ENCODE assay signal across 9 cellular contexts in the genomic region with DNA sequence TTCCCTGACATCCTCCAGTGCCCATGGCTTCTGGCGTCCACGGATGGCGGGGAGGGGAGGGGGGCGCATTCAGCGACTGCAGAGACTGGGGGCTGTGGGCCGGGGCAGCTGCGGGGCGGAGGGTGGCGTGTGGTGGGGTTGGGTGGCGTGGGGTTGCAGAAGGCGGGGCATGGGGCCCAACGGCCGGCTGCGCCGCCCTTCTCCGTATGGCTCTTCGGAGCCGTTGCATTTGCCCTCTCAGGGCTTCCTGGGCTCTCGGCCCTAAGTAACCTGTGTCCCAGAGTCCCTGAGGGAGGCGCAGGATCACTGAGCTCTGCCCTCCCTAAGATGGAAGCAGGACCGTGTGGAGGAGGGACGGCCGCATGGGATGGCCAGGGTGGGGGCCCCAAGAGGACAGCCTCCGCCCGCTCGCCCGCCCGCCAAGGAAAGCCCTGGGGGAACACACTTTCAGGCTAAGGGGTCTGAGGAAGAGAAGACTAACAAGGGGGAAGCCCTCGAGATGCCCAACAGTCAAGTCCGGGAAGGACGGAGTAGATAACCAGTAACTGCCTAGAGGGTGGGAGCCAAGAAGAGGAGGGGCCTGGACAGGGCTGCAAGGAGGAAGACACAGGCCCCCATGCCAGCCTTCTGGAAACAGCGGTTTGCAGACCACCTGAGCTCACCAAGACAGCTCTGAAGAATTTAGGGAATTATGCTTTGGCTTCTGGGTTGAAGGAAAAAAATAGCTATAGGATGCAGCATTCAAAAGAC. TPM values are rescaled to one million over a fixed set of nuclear protein-coding genes. Genes with fewer than 3 reads are reported as not detected.
DNase-seq lines count a peak whose midpoint lies in the region; ATAC-seq, FAIRE-seq and TF ChIP-seq lines count a peak whose summit lies in the region.
"Had no signal": no experiment of that assay in that cellular context is flagged by ENCODE, and none has a peak within 500 bp of the region (broad histone marks: within the 10 kb centered on the region; RNA-seq: fewer than 3 reads in every experiment).

No MANE protein-coding gene starts in this region.

- TF ChIP-seq CTCF in PC-3 (conservative IDR thresholded peaks at IDR 0.05; ENCODE audit: low read depth, low read length): no peak
- TF ChIP-seq CTCF in endothelial cell of umbilical vein (IDR thresholded peaks at IDR 0.05; ENCODE audit: extremely low read depth in 1 of 2, insufficient read depth in 1 of 2, low read depth in 1 of 2, low read length in 2 of 2): no peak

- H3K9me3 Mint-ChIP-seq in naive B cell: peaks cover 0 to 2% (median 0%) of the 10 kb centered on the region in 7 donors

- FAIRE-seq in endothelial cell of umbilical vein (lab: Jason Lieb, UNC): peak; percentile 35
- FAIRE-seq: A204.1 had no signal

- H2AFZ ChIP-seq in PC-3 (ENCODE audit: low read length) (peak overlapping the region; percentile 94), endothelial cell of umbilical vein (ENCODE audit: low read depth, low read length) (peak overlapping the region; percentile 79)

- dilution Hi-C loops in endothelial cell of umbilical vein (cut with MboI; ENCODE audit: extremely low pct_ligation_motif_present, low sequenced_read_pairs): no loop called here

- H3K36me3 Mint-ChIP-seq in naive B cell: no peaks in the 10 kb centered on the region

- intact Hi-C loops in PC-3 (cut with micrococcal nuclease): no loop called here
- intact Hi-C loops in endothelial cell of umbilical vein (cut with micrococcal nuclease): loop anchor here (2.0 kb wide), 1 partner anchor 73 kb away; no protein-coding TSS in a partner anchor

- peaks cover 4% of the 10 kb centered on the region for H3F3A ChIP-seq in PC-3 (ENCODE audit: low read length, unreplicated experiment)

- H3K27ac ChIP-seq in PC-3 (ENCODE audit: low read length): peak overlapping the region; percentile 47
- no peak overlapping the region for H3K27ac ChIP-seq in endothelial cell of umbilical vein (ENCODE audit: insufficient read depth, low read depth, low read length)

- H3K4me3 Mint-ChIP-seq in naive B cell: peak overlapping the region; percentile 74 to 93 (median 83)

- H3K27ac Mint-ChIP-seq in naive B cell: peak overlapping the region in 1 of 6 donors; percentile 56

- peaks cover 7% of the 10 kb centered on the region; the same call in 1 of the 2 replicates for H3K36me3 ChIP-seq in PC-3 (ENCODE audit: low read depth, low read length)
- peaks cover 0 to 6% of the 10 kb centered on the region in 2 experiments for H3K36me3 ChIP-seq in endothelial cell of umbilical vein (ENCODE audit: control insufficient read depth in 2 of 2, extremely low read depth in 1 of 2, insufficient read depth in 2 of 2, low read length in 2 of 2)

- TF ChIP-seq POLR2A in endothelial cell of umbilical vein (IDR thresholded peaks at IDR 0.05; ENCODE audit: low read depth, low read length): no peak
- no peak for TF ChIP-seq POLR2A in GM18505 (IDR thresholded peaks at IDR 0.05; ENCODE audit: borderline replicate concordance, extremely low read depth, insufficient read depth, insufficient read length)

- H3K4me1 Mint-ChIP-seq in naive B cell: peaks cover 6 to 30% (median 22%) of the 10 kb centered on the region in 3 donors

- H4K20me1 ChIP-seq in PC-3 (ENCODE audit: low read length): no peaks in the 10 kb centered on the region
- H4K20me1 ChIP-seq in endothelial cell of umbilical vein (replicated peaks; ENCODE audit: control insufficient read depth, extremely low read depth, insufficient read depth, low read length): no peaks in the 10 kb centered on the region

- H3K9ac ChIP-seq in PC-3 (ENCODE audit: low read length) (peak overlapping the region; percentile 78), endothelial cell of umbilical vein (replicated peaks; ENCODE audit: extremely low read depth, insufficient read depth, low read length) (peak overlapping the region; percentile 1)

- H3K4me1 ChIP-seq in PC-3 (ENCODE audit: insufficient read depth, low read length) (peaks cover 13% of the 10 kb centered on the region), endothelial cell of umbilical vein (ENCODE audit: control insufficient read depth, extremely low read depth, insufficient read depth, low read length) (peaks cover 10% of the 10 kb centered on the region)

- DNase-seq in DMS 273 (lab: John Stamatoyannopoulos, UW; ENCODE audit: unreplicated experiment) (peak; percentile 65), DMS 273 treated with DMSO at 0.1 percent for 48 hours (lab: John Stamatoyannopoulos, UW) (no peak), PC-3 (peak; percentile 51), endothelial cell of umbilical vein (ENCODE audit: low read depth, low spot score) (no peak), naive B cell (no peak), A172 (ENCODE audit: low spot score) (no peak), NCI-H187 treated with DMSO at 0.1 percent for 48 hours (lab: John Stamatoyannopoulos, UW) (no peak)

- H3K4me2 ChIP-seq in PC-3 (ENCODE audit: low read length) (peak overlapping the region; percentile 94), endothelial cell of umbilical vein (ENCODE audit: insufficient read depth, low read length) (peak overlapping the region; percentile 61)

- POLR2A ChIA-PET in PC-3 (lab: Charles Lee; ENCODE audit: unreplicated experiment) (interaction anchor here (0.5 to 0.6 kb wide), 2 partner anchors 125 to 497 kb away, joined by 3 to 4 read pairs; no protein-coding TSS in a partner anchor), endothelial cell of umbilical vein (lab: Charles Lee) (interaction anchor here (1.1 kb wide), 1 partner anchor 72 kb away, joined by 4 read pairs; no protein-coding TSS in a partner anchor)

- H3K27me3 Mint-ChIP-seq in naive B cell: peaks cover 8 to 24% (median 21%) of the 10 kb centered on the region in 3 donors

- H3K9me1 ChIP-seq in endothelial cell of umbilical vein (replicated peaks; ENCODE audit: control insufficient read depth, extremely low read depth, insufficient read depth, low read length): no peaks in the 10 kb centered on the region

- H3K9me2 ChIP-seq in PC-3 (replicated peaks; ENCODE audit: low read length): no peaks in the 10 kb centered on the region

- ATAC-seq in PC-3 (peak; percentile 71), naive B cell (ENCODE audit: low read depth in 2 of 2) (peak; percentile 41 to 46), GM18505 (IDR thresholded peaks at IDR 0.05; ENCODE audit: unreplicated experiment) (no peak)

- H3K9me3 ChIP-seq in PC-3 (ENCODE audit: low read length) (no peaks in the 10 kb centered on the region), endothelial cell of umbilical vein (replicated peaks; ENCODE audit: control insufficient read depth, insufficient read depth, low read length) (no peaks in the 10 kb centered on the region)

- CTCF ChIA-PET in PC-3 (lab: Charles Lee) (no interaction called here), endothelial cell of umbilical vein (lab: Charles Lee) (interaction anchor here (0.6 to 4.5 kb wide), 5 partner anchors 15 to 112 kb away, joined by 3 to 27 read pairs (median 6); partner anchors contain the start of genes CRKL and LZTR1)

- BruUV-seq in PC-3 (replicated peaks; lab: Mats Ljungman, UMichigan): no TSS peak
- no TSS peak for BruUV-seq in endothelial cell of umbilical vein (replicated peaks; lab: Mats Ljungman, UMichigan)

- peaks cover 24% of the 10 kb centered on the region for H3K79me2 ChIP-seq in PC-3 (ENCODE audit: low read length)
- peaks cover 1% of the 10 kb centered on the region for H3K79me2 ChIP-seq in endothelial cell of umbilical vein (ENCODE audit: control insufficient read depth, insufficient read depth, low read length)

- peak overlapping the region; percentile 83 for H3K4me3 ChIP-seq in PC-3 (ENCODE audit: low read length)
- peak overlapping the region; percentile 7 to 45 (median 24) for H3K4me3 ChIP-seq in endothelial cell of umbilical vein (replicated peaks in 1 of 3; ENCODE audit: insufficient read depth in 1 of 3, low read depth in 1 of 3, low read length in 3 of 3)

- H3K27me3 ChIP-seq in PC-3 (ENCODE audit: low read length) (no peaks in the 10 kb centered on the region), endothelial cell of umbilical vein (ENCODE audit: control insufficient read depth in 2 of 2, insufficient read depth in 2 of 2, low read length in 2 of 2) (peaks cover 0 to 5% of the 10 kb centered on the region in 2 experiments)

RNA-seq across cellular contexts. Expression of gene AIFM3, which starts 9.2 kb away (rescaled TPM):
- total RNA-seq in PC-3 (2014; rRNA removed) (0.98 and 1.5 TPM in 2 replicates), endothelial cell of umbilical vein (not detected in 2 replicates)
- polyA plus RNA-seq in endothelial cell of umbilical vein (0.11 and 0.15 TPM in 2 replicates), naive B cell (ENCODE audit: low read depth in 6 of 6) (under 1 TPM in 2 of 6 donors, not detected in 4; 0.26 to 0.82 TPM)
- polyA plus RNA-seq in endothelial cell of umbilical vein (2011; cell fraction: cytosol; rRNA removed): 0.08 TPM in 2 replicates
- 0.49 and 0.70 TPM in 2 replicates for polyA plus RNA-seq in endothelial cell of umbilical vein (2011; cell fraction: nucleus; rRNA removed)
- 0.32 and 0.42 TPM in 2 replicates for polyA plus RNA-seq in endothelial cell of umbilical vein (2012)
- polyA minus RNA-seq in endothelial cell of umbilical vein: not detected in 2 replicates
- not detected for polyA minus RNA-seq in endothelial cell of umbilical vein (2011; cell fraction: cytosol; rRNA and poly(A)+ RNA removed)
- not detected in 2 replicates for polyA minus RNA-seq in endothelial cell of umbilical vein (2011; cell fraction: nucleus; rRNA and poly(A)+ RNA removed)
- total RNA-seq in A172 (2014; rRNA removed; shearing (Covaris generic)): 1.4 TPM in 1 of 2 replicates, not detected in the other

RNA-seq across cellular contexts. Expression of gene LZTR1, which starts 24.2 kb away (rescaled TPM):
- total RNA-seq in PC-3 (2014; rRNA removed): 41.0 and 49.3 TPM in 2 replicates
- total RNA-seq in endothelial cell of umbilical vein: 60.1 and 86.8 TPM in 2 replicates
- 56.6 and 60.7 TPM in 2 replicates for polyA plus RNA-seq in endothelial cell of umbilical vein
- 32.0 and 33.6 TPM in 2 replicates for polyA plus RNA-seq in endothelial cell of umbilical vein (2011; cell fraction: cytosol; rRNA removed)
- polyA plus RNA-seq in endothelial cell of umbilical vein (2011; cell fraction: nucleus; rRNA removed): 361 and 407 TPM in 2 replicates
- 42.2 and 53.4 TPM in 2 replicates for polyA plus RNA-seq in endothelial cell of umbilical vein (2012)
- polyA minus RNA-seq in endothelial cell of umbilical vein: 84.9 and 108 TPM in 2 replicates
- polyA minus RNA-seq in endothelial cell of umbilical vein (2011; cell fraction: cytosol; rRNA and poly(A)+ RNA removed): 10.4 TPM
- polyA minus RNA-seq in endothelial cell of umbilical vein (2011; cell fraction: nucleus; rRNA and poly(A)+ RNA removed): 64.3 and 102 TPM in 2 replicates
- 10 to 100 TPM in 2 of 6 donors, 1 to 10 TPM in 4; 3.6 to 15.0 (median 9.3) TPM for polyA plus RNA-seq in naive B cell (ENCODE audit: low read depth in 6 of 6)
- total RNA-seq in A172 (2014; rRNA removed; shearing (Covaris generic)): 18.9 and 21.9 TPM in 2 replicates

RNA-seq across cellular contexts. Expression of gene CRKL, which starts 40.7 kb away (rescaled TPM):
- total RNA-seq in PC-3 (2014; rRNA removed) (35.4 and 36.2 TPM in 2 replicates), endothelial cell of umbilical vein (47.1 and 50.6 TPM in 2 replicates)
- polyA plus RNA-seq in endothelial cell of umbilical vein (15.4 and 18.0 TPM in 2 replicates), naive B cell (ENCODE audit: low read depth in 6 of 6) (10 to 100 TPM; 42.6 to 60.7 (median 50.0) TPM)
- 17.3 and 19.3 TPM in 2 replicates for polyA plus RNA-seq in endothelial cell of umbilical vein (2011; cell fraction: cytosol; rRNA removed)
- polyA plus RNA-seq in endothelial cell of umbilical vein (2011; cell fraction: nucleus; rRNA removed): 11.4 and 13.5 TPM in 2 replicates
- polyA plus RNA-seq in endothelial cell of umbilical vein (2012): 20.8 and 27.2 TPM in 2 replicates
- 37.3 and 43.3 TPM in 2 replicates for polyA minus RNA-seq in endothelial cell of umbilical vein
- 12.2 TPM for polyA minus RNA-seq in endothelial cell of umbilical vein (2011; cell fraction: cytosol; rRNA and poly(A)+ RNA removed)
- polyA minus RNA-seq in endothelial cell of umbilical vein (2011; cell fraction: nucleus; rRNA and poly(A)+ RNA removed): 13.4 and 14.8 TPM in 2 replicates
- total RNA-seq in A172 (2014; rRNA removed; shearing (Covaris generic)): 29.1 and 33.8 TPM in 2 replicates

RNA-seq across cellular contexts. Expression of gene THAP7, which starts 44.1 kb away (rescaled TPM):
- total RNA-seq in PC-3 (2014; rRNA removed) (43.0 and 44.3 TPM in 2 replicates), endothelial cell of umbilical vein (13.5 and 14.9 TPM in 2 replicates)
- polyA plus RNA-seq in endothelial cell of umbilical vein (24.4 and 33.0 TPM in 2 replicates), naive B cell (ENCODE audit: low read depth in 6 of 6) (10 to 100 TPM; 36.6 to 43.6 (median 40.9) TPM)
- polyA plus RNA-seq in endothelial cell of umbilical vein (2011; cell fraction: cytosol; rRNA removed): 12.7 and 18.7 TPM in 2 replicates
- 25.1 and 27.2 TPM in 2 replicates for polyA plus RNA-seq in endothelial cell of umbilical vein (2011; cell fraction: nucleus; rRNA removed)
- 8.0 and 11.0 TPM in 2 replicates for polyA plus RNA-seq in endothelial cell of umbilical vein (2012)
- 12.4 and 13.0 TPM in 2 replicates for polyA minus RNA-seq in endothelial cell of umbilical vein
- 18.0 TPM for polyA minus RNA-seq in endothelial cell of umbilical vein (2011; cell fraction: cytosol; rRNA and poly(A)+ RNA removed)
- polyA minus RNA-seq in endothelial cell of umbilical vein (2011; cell fraction: nucleus; rRNA and poly(A)+ RNA removed): 14.9 and 21.5 TPM in 2 replicates
- 46.9 and 49.0 TPM in 2 replicates for total RNA-seq in A172 (2014; rRNA removed; shearing (Covaris generic))

RNA-seq across cellular contexts. Expression of gene P2RX6, which starts 57.1 kb away (rescaled TPM):
- total RNA-seq in PC-3 (2014; rRNA removed) (1.1 TPM in 1 of 2 replicates, not detected in the other), endothelial cell of umbilical vein (not detected in 2 replicates)
- polyA plus RNA-seq in endothelial cell of umbilical vein (0.06 TPM in 1 of 2 replicates, not detected in the other), naive B cell (ENCODE audit: low read depth in 6 of 6) (under 1 TPM in 1 of 6 donors, not detected in 5; 0.44 TPM)
- 0.04 TPM in 1 of 2 replicates, not detected in the other for polyA plus RNA-seq in endothelial cell of umbilical vein (2011; cell fraction: cytosol; rRNA removed)
- polyA plus RNA-seq in endothelial cell of umbilical vein (2011; cell fraction: nucleus; rRNA removed): 0.20 and 0.21 TPM in 2 replicates
- 0.07 TPM in 1 of 2 replicates, not detected in the other for polyA plus RNA-seq in endothelial cell of umbilical vein (2012)
- 0.19 and 0.28 TPM in 2 replicates for polyA minus RNA-seq in endothelial cell of umbilical vein
- 1.0 TPM for polyA minus RNA-seq in endothelial cell of umbilical vein (2011; cell fraction: cytosol; rRNA and poly(A)+ RNA removed)
- polyA minus RNA-seq in endothelial cell of umbilical vein (2011; cell fraction: nucleus; rRNA and poly(A)+ RNA removed): not detected in 2 replicates
- total RNA-seq in A172 (2014; rRNA removed; shearing (Covaris generic)): 2.8 and 3.5 TPM in 2 replicates

Comparison
In these comparisons a context has a peak if more than half of its experiments do, and no peak if none do; other contexts are left out.
1. DNase-seq: peak in DMS 273 (single experiment) and PC-3 (single experiment); none in DMS 273 treated with DMSO at 0.1 percent for 48 hours (single experiment), endothelial cell of umbilical vein (single experiment), naive B cell (single experiment), A172 (single experiment) and NCI-H187 treated with DMSO at 0.1 percent for 48 hours (single experiment).